16 cellular contexts compared by ENCODE assay signal in the genomic region with DNA sequence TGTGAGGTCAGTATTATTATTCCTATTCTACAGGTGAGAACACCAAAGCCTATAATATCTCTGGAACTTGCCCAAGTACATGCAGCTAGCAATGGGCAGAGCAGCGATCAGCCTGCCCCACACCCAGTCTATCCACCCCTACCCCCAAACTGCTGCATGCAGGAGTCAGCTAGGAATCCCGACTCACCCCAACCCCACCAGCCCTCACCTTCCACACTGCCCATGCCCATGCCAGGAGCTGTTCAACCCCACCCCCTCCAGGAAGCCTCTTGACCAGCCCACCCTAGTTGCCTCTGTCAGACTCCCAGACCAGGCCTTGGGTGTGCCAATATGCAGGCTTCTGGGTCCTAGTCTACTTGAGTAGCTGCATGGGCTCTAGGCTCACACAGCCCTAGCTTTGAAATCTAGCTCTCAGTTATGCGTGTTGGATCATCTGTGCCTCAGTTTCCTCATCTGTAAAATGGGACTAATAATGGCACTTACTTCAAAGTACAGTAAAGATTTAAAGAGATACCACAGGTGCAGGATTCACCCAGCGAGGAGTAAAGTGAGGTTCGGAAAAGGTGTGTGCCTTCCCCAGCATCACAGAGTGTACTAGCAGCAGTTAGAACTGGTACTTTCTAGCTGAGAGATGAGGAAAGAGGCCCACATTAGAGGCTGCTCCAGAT.
DNase-seq lines count a peak whose midpoint lies in the region; ATAC-seq, FAIRE-seq and TF ChIP-seq lines count a peak whose summit lies in the region.
"Had no signal": no experiment of that assay in that cellular context is flagged by ENCODE, and none has a peak within 500 bp of the region (broad histone marks: within the 10 kb centered on the region; RNA-seq: fewer than 3 reads in every experiment).

No MANE protein-coding gene starts in this region.

- H3K4me3 ChIP-seq in cardiac muscle cell (no peak overlapping the region), K562 (no peak overlapping the region), brain microvascular endothelial cell (ENCODE audit: low read depth, low read length) (no peak overlapping the region)

- POLR2A ChIA-PET in K562 (lab: Yijun Ruan, JAX): interaction anchor here (1.8 kb wide), 1 partner anchor 28 kb away, joined by 4 read pairs; no protein-coding TSS in a partner anchor

- BruUV-seq in K562 (replicated peaks; lab: Mats Ljungman, UMichigan): no TSS peak

- no peak for TF ChIP-seq CTCF in cardiac muscle cell (IDR thresholded peaks at IDR 0.05; ENCODE audit: low read depth, low read length)
- TF ChIP-seq CTCF in K562 (IDR thresholded peaks at IDR 0.05 in 2 of 3, conservative IDR thresholded peaks at IDR 0.05 in 1 of 3; ENCODE audit: insufficient read depth in 2 of 3, low read depth in 1 of 3, low read length in 3 of 3): no peak
- no peak for TF ChIP-seq CTCF in brain microvascular endothelial cell (IDR thresholded peaks at IDR 0.05; ENCODE audit: low read depth, low read length, missing control alignments)

- no peaks in the 10 kb centered on the region for H4K20me1 ChIP-seq in K562 (replicated peaks; ENCODE audit: control insufficient read depth, insufficient read depth, low read length)

- H3K9ac ChIP-seq in K562 (ENCODE audit: insufficient read depth in 1 of 2, low read depth in 2 of 2, low read length in 2 of 2): peak overlapping the region in 1 of 2 experiments; percentile 52; a peak in 1 of 4 replicates

- H3K27ac ChIP-seq in cardiac muscle cell (peak overlapping the region; percentile 63), K562 (ENCODE audit: extremely low read depth, low read depth, low read length) (no peak overlapping the region), brain microvascular endothelial cell (no peak overlapping the region)
- H3K27ac ChIP-seq: RWPE1 had no signal

- no peak for FAIRE-seq in K562 (lab: Jason Lieb, UNC)

- no peak overlapping the region for H3K4me2 ChIP-seq in K562 (ENCODE audit: insufficient read depth, low read length)

- DNase-seq in cardiac muscle cell (ENCODE audit: low read depth in 1 of 2, low spot score in 1 of 2): no peak
- no peak for DNase-seq in Right ventricle myocardium inferior (ENCODE audit: missing footprints)
- no peak for DNase-seq in K562 (ENCODE audit: extremely low read depth in 1 of 4, low spot score in 3 of 4)
- peak; percentile 62 for DNase-seq in posterior vena cava (ENCODE audit: low spot score)
- DNase-seq in NCI-H187 treated with DMSO at 0.1 percent for 48 hours (lab: John Stamatoyannopoulos, UW): no peak
- DNase-seq in brain microvascular endothelial cell: no peak
- DNase-seq in globus pallidus (ENCODE audit: low spot score): no peak
- DNase-seq: AML-193; CD4-positive, CD25-positive, alpha-beta regulatory T cell; GDM1; MV-4-11; NCI-H1436; NCI-H2107; NCI-H226; NCI-H526 had no signal

- H2AFZ ChIP-seq in K562 (ENCODE audit: low read depth, low read length): no peak overlapping the region

- no peaks in the 10 kb centered on the region for H3K79me2 ChIP-seq in K562 (ENCODE audit: control insufficient read depth, insufficient read depth, low read length)

- H3K9me3 ChIP-seq in cardiac muscle cell (ENCODE audit: low read depth): no peaks in the 10 kb centered on the region
- peaks cover 10% of the 10 kb centered on the region; the same call in 1 of the 2 replicates for H3K9me3 ChIP-seq in K562 (replicated peaks; ENCODE audit: control insufficient read depth, insufficient read depth, low read depth, low read length)

- CTCF ChIA-PET in K562 (lab: Yijun Ruan, JAX; ENCODE audit: low intra/inter-chr PET ratio): no interaction called here

- TF ChIP-seq EP300 in K562 (IDR thresholded peaks at IDR 0.05; ENCODE audit: low read length): no peak

- H3K27me3 ChIP-seq in cardiac muscle cell (no peaks in the 10 kb centered on the region), K562 (ENCODE audit: control insufficient read depth in 2 of 2, insufficient read depth in 2 of 2, low read length in 2 of 2) (no peaks in the 10 kb centered on the region), brain microvascular endothelial cell (replicated peaks) (no peaks in the 10 kb centered on the region)

- intact Hi-C loops in Right ventricle myocardium inferior (cut with DNase I): no loop called here
- intact Hi-C loops in K562 (cut with micrococcal nuclease): no loop called here
- intact Hi-C loops in posterior vena cava (cut with DNase I): loop anchor here in 1 of 2 donors (10.0 kb wide), 1 partner anchor 158 kb away; no protein-coding TSS in a partner anchor

- H3K4me1 ChIP-seq in cardiac muscle cell (ENCODE audit: low read depth) (peaks cover 43% of the 10 kb centered on the region), K562 (replicated peaks in 1 of 2; ENCODE audit: control insufficient read depth in 2 of 2, insufficient read depth in 2 of 2, low read length in 2 of 2) (peaks cover 17 to 42% of the 10 kb centered on the region in 2 experiments)

- 83% methylated on average over 5 of the region's 5 CpGs for WGBS in K562 (ENCODE audit: insufficient coverage, low coverage, missing lambda C conversion rate)

- no peaks in the 10 kb centered on the region for H3K9me1 ChIP-seq in K562 (ENCODE audit: control insufficient read depth, insufficient read depth, low read length)

- in situ Hi-C loops in K562 (cut with MboI): no loop called here
- in situ Hi-C loops in brain microvascular endothelial cell (cut with HindIII; ENCODE audit: low pct_ligation_motif_present, low sequenced_read_pairs): no loop called here

- no peak for TF ChIP-seq RAD21 in K562 (CRISPR knock-in tag; conservative IDR thresholded peaks at IDR 0.05 in 1 of 2, IDR thresholded peaks at IDR 0.05 in 1 of 2)

- TF ChIP-seq POLR2A in K562 (conservative IDR thresholded peaks at IDR 0.05): no peak

- H3K36me3 ChIP-seq in cardiac muscle cell (no peaks in the 10 kb centered on the region), K562 (ENCODE audit: control insufficient read depth, insufficient read depth, low read length) (no peaks in the 10 kb centered on the region), brain microvascular endothelial cell (replicated peaks) (no peaks in the 10 kb centered on the region)

- ATAC-seq in Right ventricle myocardium inferior (no peak), K562 (no peak)

TF ChIP-seq in K562, 482 proteins besides CTCF, POLR2A, EP300 and RAD21 (continues in another document):
- TF ChIP-seq CBX1 (IDR thresholded peaks at IDR 0.05; ENCODE audit: low read depth) (peak; percentile 80; the same call in 1 of the 2 replicates), ADNP (tag; IDR thresholded peaks at IDR 0.05) (peak; percentile 92), RBM25 (IDR thresholded peaks at IDR 0.05; ENCODE audit: low read depth, low read length, severe bottlenecking) (peak; percentile 93), YY1 (IDR thresholded peaks at IDR 0.05; ENCODE audit: borderline replicate concordance in 1 of 3, control insufficient read depth in 1 of 3, extremely low read depth in 1 of 3, insufficient read depth in 3 of 3, insufficient read length in 1 of 3, insufficient replicate concordance in 2 of 3, low read depth in 1 of 3, low read length in 2 of 3) (no peak), SMARCA5 (IDR thresholded peaks at IDR 0.05) (peak; percentile 88), ZNF384 (IDR thresholded peaks at IDR 0.05; ENCODE audit: low read depth, low read length) (no peak), HDGF (IDR thresholded peaks at IDR 0.05) (peak; percentile 53; the same call in 1 of the 2 replicates), TRIM28 (IDR thresholded peaks at IDR 0.05) (no peak), BCOR (IDR thresholded peaks at IDR 0.05) (peak; percentile 96), RCOR1 (IDR thresholded peaks at IDR 0.05; ENCODE audit: borderline replicate concordance in 1 of 2, low read depth in 2 of 2, low read length in 2 of 2) (peak; percentile 51 to 86; a peak in 3 of 4 replicates), HDAC2 (IDR thresholded peaks at IDR 0.05) (peak; percentile 92), CHD4 (IDR thresholded peaks at IDR 0.05; ENCODE audit: insufficient read depth, insufficient replicate concordance, low read depth, low read length, poor library complexity, severe bottlenecking) (peak; percentile 66), LCOR (CRISPR knock-in tag; IDR thresholded peaks at IDR 0.05) (no peak), SP1 (CRISPR knock-in tag; IDR thresholded peaks at IDR 0.05) (no peak)
- TF ChIP-seq, protein P1, sequence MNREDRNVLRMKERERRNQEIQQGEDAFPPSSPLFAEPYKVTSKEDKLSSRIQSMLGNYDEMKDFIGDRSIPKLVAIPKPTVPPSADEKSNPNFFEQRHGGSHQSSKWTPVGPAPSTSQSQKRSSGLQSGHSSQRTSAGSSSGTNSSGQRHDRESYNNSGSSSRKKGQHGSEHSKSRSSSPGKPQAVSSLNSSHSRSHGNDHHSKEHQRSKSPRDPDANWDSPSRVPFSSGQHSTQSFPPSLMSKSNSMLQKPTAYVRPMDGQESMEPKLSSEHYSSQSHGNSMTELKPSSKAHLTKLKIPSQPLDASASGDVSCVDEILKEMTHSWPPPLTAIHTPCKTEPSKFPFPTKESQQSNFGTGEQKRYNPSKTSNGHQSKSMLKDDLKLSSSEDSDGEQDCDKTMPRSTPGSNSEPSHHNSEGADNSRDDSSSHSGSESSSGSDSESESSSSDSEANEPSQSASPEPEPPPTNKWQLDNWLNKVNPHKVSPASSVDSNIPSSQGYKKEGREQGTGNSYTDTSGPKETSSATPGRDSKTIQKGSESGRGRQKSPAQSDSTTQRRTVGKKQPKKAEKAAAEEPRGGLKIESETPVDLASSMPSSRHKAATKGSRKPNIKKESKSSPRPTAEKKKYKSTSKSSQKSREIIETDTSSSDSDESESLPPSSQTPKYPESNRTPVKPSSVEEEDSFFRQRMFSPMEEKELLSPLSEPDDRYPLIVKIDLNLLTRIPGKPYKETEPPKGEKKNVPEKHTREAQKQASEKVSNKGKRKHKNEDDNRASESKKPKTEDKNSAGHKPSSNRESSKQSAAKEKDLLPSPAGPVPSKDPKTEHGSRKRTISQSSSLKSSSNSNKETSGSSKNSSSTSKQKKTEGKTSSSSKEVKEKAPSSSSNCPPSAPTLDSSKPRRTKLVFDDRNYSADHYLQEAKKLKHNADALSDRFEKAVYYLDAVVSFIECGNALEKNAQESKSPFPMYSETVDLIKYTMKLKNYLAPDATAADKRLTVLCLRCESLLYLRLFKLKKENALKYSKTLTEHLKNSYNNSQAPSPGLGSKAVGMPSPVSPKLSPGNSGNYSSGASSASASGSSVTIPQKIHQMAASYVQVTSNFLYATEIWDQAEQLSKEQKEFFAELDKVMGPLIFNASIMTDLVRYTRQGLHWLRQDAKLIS (CRISPR knock-in tag; IDR thresholded peaks at IDR 0.05): no peak
